19 cellular contexts compared by ENCODE assay signal in genomic region chr7:143012409-143012808, GRCh38. TPM values are rescaled to one million over a fixed set of nuclear protein-coding genes. Genes with fewer than 3 reads are reported as not detected.
A peak's percentile ranks its signal among the peaks of the same experiment; 100 is the strongest.
DNase-seq lines count a peak whose midpoint lies in the region; ATAC-seq and TF ChIP-seq lines count a peak whose summit lies in the region.
"Had no signal": no experiment of that assay in that cellular context is flagged by ENCODE, and none has a peak within 500 bp of the region (broad histone marks: within the 10 kb centered on the region; RNA-seq: fewer than 3 reads in every experiment).

No MANE protein-coding gene starts in this region.

- in situ Hi-C loops in ACHN (cut with HindIII; ENCODE audit: low pct_ligation_motif_present, low pct_unique_long_range_greater_than_20kb, low sequenced_read_pairs), result loop anchor here (10.0 kb wide), 1 partner anchor 202 kb away; no protein-coding TSS in a partner anchor

- peak; percentile 30 for DNase-seq in ACHN
- no peak for DNase-seq in T-helper 17 cell
- DNase-seq in germinal center (ENCODE audit: low spot score), result peak; percentile 29
- DNase-seq in osteocyte (ENCODE audit: extremely low spot score, unreplicated experiment), result no peak
- DNase-seq in hepatic stellate cell (ENCODE audit: low spot score), result no peak
- no peak for DNase-seq in activated T-cell treated with anti-CD3 and anti-CD28 coated beads, Interleukin-2, amount 50 U/mL, for 1 hour
- DNase-seq in substantia nigra (lab: John Stamatoyannopoulos, UW), result no peak
- DNase-seq in NCI-H1092 (lab: John Stamatoyannopoulos, UW), result no peak
- DNase-seq: DMS79 treated with DMSO at 0.1 percent for 48 hours; IMR-90; NCI-H1105; NCI-H1694; NCI-H2081 treated with DMSO at 0.1 percent for 48 hours; NCI-H446 treated with DMSO at 0.1 percent for 48 hours; NCI-H748 treated with DMSO at 0.1 percent for 48 hours; NK-92 treated with Interleukin-12 subunit alpha and Interleukin-12 subunit beta, amount 100 ng/mL, for 24 hours; Peyer's patch had no signal

- peak overlapping the region; percentile 39 for H3K27ac Mint-ChIP-seq in T-helper 17 cell
- H3K27ac Mint-ChIP-seq in osteocyte (ENCODE audit: unreplicated experiment), result peak overlapping the region; percentile 33

- ATAC-seq in T-helper 17 cell, result no peak

- H3K27ac ChIP-seq in substantia nigra (ENCODE audit: low read depth, low read length, poor library complexity, severe bottlenecking), result no peak overlapping the region
- H3K27ac ChIP-seq: 22Rv1, Peyer's patch had no signal

- H3K4me1 Mint-ChIP-seq in T-helper 17 cell (peaks cover 4% of the 10 kb centered on the region), osteocyte (ENCODE audit: unreplicated experiment) (peaks cover 55% of the 10 kb centered on the region)

- H3K27me3 Mint-ChIP-seq in T-helper 17 cell, result peaks cover 55% of the 10 kb centered on the region
- H3K27me3 Mint-ChIP-seq in osteocyte (ENCODE audit: unreplicated experiment), result peaks cover 5% of the 10 kb centered on the region

- no peak overlapping the region for H3K4me3 Mint-ChIP-seq in T-helper 17 cell
- H3K4me3 Mint-ChIP-seq in osteocyte (ENCODE audit: unreplicated experiment), result no peak overlapping the region

- no peaks in the 10 kb centered on the region for H3K9me3 Mint-ChIP-seq in osteocyte (ENCODE audit: unreplicated experiment)

- H3K9me3 ChIP-seq in T-helper 17 cell (ENCODE audit: control insufficient read depth, low read length, poor library complexity, severe bottlenecking), result no peaks in the 10 kb centered on the region
- H3K9me3 ChIP-seq: Peyer's patch had no signal

- TF ChIP-seq CTCF in osteocyte (IDR thresholded peaks at IDR 0.05), result no peak

- H3K36me3 Mint-ChIP-seq in T-helper 17 cell (ENCODE audit: low read depth), result peaks cover 4% of the 10 kb centered on the region
- H3K36me3 Mint-ChIP-seq in osteocyte (ENCODE audit: unreplicated experiment), result peaks cover 2% of the 10 kb centered on the region

RNA-seq across cellular contexts. Expression of gene OR9A2, which starts 14.5 kb away (rescaled TPM):
- total RNA-seq in T-helper 17 cell, result not detected
- not detected in 2 replicates for total RNA-seq in osteocyte
- total RNA-seq: G401, IMR-90, Peyer's patch had no signal

RNA-seq across cellular contexts. Expression of gene OR6V1, which starts 39.7 kb away (rescaled TPM):
- not detected for total RNA-seq in T-helper 17 cell
- total RNA-seq in osteocyte, result not detected in 2 replicates
- total RNA-seq: G401, IMR-90, Peyer's patch had no signal

RNA-seq across cellular contexts. Expression of gene KEL, which starts 50.2 kb away (rescaled TPM):
- total RNA-seq in T-helper 17 cell (1 to 10 TPM in 1 of 2 donors, under 1 TPM in 1; 0.52 to 3.3 TPM), osteocyte (0.50 and 1.5 TPM in 2 replicates)
- total RNA-seq: G401, IMR-90, Peyer's patch had no signal

Comparison
In these comparisons a context has a peak if more than half of its experiments do, and no peak if none do; other contexts are left out.
1. DNase-seq: peak in ACHN (single experiment) and germinal center (single experiment); none in T-helper 17 cell (0 of 3), osteocyte (single experiment), hepatic stellate cell (single experiment), activated T-cell treated with anti-CD3 and anti-CD28 coated beads, Interleukin-2, amount 50 U/mL, for 1 hour (single experiment), substantia nigra (0 of 49) and NCI-H1092 (single experiment).